ENCODE assay signal across 8 cellular contexts in the genomic region with DNA sequence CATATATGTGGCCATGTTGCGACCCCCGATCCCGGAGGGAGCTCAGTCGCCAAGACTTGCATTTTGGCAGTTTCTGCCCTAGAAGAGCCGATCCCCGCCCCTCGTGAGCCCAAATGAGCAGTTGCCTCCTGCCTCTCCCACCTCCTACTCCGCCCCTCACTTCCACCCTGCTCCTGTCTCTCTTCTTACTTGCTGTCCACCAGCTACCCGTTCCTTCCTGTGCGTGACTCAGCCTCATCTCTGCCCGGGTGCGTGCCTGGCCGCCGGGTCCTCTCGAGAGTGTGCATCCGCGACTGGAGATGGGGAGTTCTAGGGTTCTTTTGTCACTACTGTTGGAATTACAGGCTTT. TPM values are rescaled to one million over a fixed set of nuclear protein-coding genes. Genes with fewer than 3 reads are reported as not detected.
DNase-seq lines count a peak whose midpoint lies in the region; ATAC-seq and TF ChIP-seq lines count a peak whose summit lies in the region.

No MANE protein-coding gene starts in this region.

- WGBS in ectodermal cell, 2 experiments, result 0 to 1% methylated on average over 17 of the region's 17 CpGs

- peak; percentile 77 for DNase-seq in GM13977 (ENCODE audit: low spot score)
- DNase-seq in NCI-H460 (ENCODE audit: extremely low read depth, low read depth), result peak; percentile 63
- DNase-seq in activated CD8-positive, alpha-beta T cell treated with anti-CD3 and anti-CD28 coated beads for 36 hours, result peak; percentile 90
- peak; percentile 87 to 94 for DNase-seq in lung microvascular endothelial cell (ENCODE audit: low read depth in 2 of 2)
- DNase-seq in stimulated activated CD8-positive, alpha-beta memory T cell treated with anti-CD3 and anti-CD28 coated beads, Interleukin-12 subunit alpha, Interleukin-12 subunit beta, amount 100 ng/mL, for 24 hours (ENCODE audit: extremely low read depth), result peak; percentile 30

- in situ Hi-C loops in GM13977 (cut with MboI; ENCODE audit: low pct_unique_long_range_greater_than_20kb, low sequenced_read_pairs, unreplicated experiment), result no loop called here

- CTCF ChIA-PET in activated CD8-positive, alpha-beta T cell treated with anti-CD3 and anti-CD28 coated beads for 36 hours (lab: Charles Lee), result interaction anchor here (2.0 kb wide), 1 partner anchor 102 kb away, joined by 8 read pairs; no protein-coding TSS in a partner anchor

- peak overlapping the region; percentile 77 for H3K4me3 ChIP-seq in ectodermal cell (ENCODE audit: insufficient read depth, low read depth, low read length)

- intact Hi-C loops in activated CD8-positive, alpha-beta T cell treated with anti-CD3 and anti-CD28 coated beads for 36 hours (cut with micrococcal nuclease), result no loop called here

- ATAC-seq in HG02943 (IDR thresholded peaks at IDR 0.05; ENCODE audit: low read depth, unreplicated experiment), result peak; percentile 64
- peak; percentile 88 for ATAC-seq in activated CD8-positive, alpha-beta T cell treated with anti-CD3 and anti-CD28 coated beads for 36 hours

- peaks cover 2% of the 10 kb centered on the region for H3K9me3 ChIP-seq in ectodermal cell (ENCODE audit: control insufficient read depth, low read length)

- POLR2A ChIA-PET in activated CD8-positive, alpha-beta T cell treated with anti-CD3 and anti-CD28 coated beads for 36 hours (lab: Charles Lee), result interaction anchor here (0.5 to 1.4 kb wide), 3 partner anchors 14 to 906 kb away, joined by 3 to 6 read pairs (median 3); no protein-coding TSS in a partner anchor

- H3K36me3 ChIP-seq in ectodermal cell (ENCODE audit: control insufficient read depth, insufficient read depth, low read length), result peaks cover 13% of the 10 kb centered on the region

- peaks cover 32% of the 10 kb centered on the region for H3K36me3 Mint-ChIP-seq in activated CD8-positive, alpha-beta T cell treated with anti-CD3 and anti-CD28 coated beads for 36 hours (ENCODE audit: low read depth)

- peaks cover 24% of the 10 kb centered on the region for H3K27me3 ChIP-seq in ectodermal cell (ENCODE audit: control insufficient read depth, insufficient read depth, low read length, poor library complexity, severe bottlenecking)

- peaks cover 24% of the 10 kb centered on the region for H3K4me1 ChIP-seq in ectodermal cell (ENCODE audit: control insufficient read depth, insufficient read depth, low read length)

- H3K4me1 Mint-ChIP-seq in activated CD8-positive, alpha-beta T cell treated with anti-CD3 and anti-CD28 coated beads for 36 hours (ENCODE audit: low read depth), result peaks cover 50% of the 10 kb centered on the region

- no peak for TF ChIP-seq CTCF in 22Rv1 (IDR thresholded peaks at IDR 0.05)
- no peak for TF ChIP-seq CTCF in GM13977 (IDR thresholded peaks at IDR 0.05; ENCODE audit: extremely low read depth, insufficient read depth, missing control alignments)
- TF ChIP-seq CTCF in activated CD8-positive, alpha-beta T cell treated with anti-CD3 and anti-CD28 coated beads for 36 hours (IDR thresholded peaks at IDR 0.05), result no peak

- H3K4me3 Mint-ChIP-seq in activated CD8-positive, alpha-beta T cell treated with anti-CD3 and anti-CD28 coated beads for 36 hours, result peak overlapping the region; percentile 91

- H3K27ac ChIP-seq in 22Rv1 (peak overlapping the region; percentile 53), ectodermal cell (ENCODE audit: insufficient read depth, low read depth, low read length, poor library complexity, severe bottlenecking) (peak overlapping the region; percentile 11)

- H3K27ac Mint-ChIP-seq in activated CD8-positive, alpha-beta T cell treated with anti-CD3 and anti-CD28 coated beads for 36 hours, result peak overlapping the region; percentile 97

- H3K27me3 Mint-ChIP-seq in activated CD8-positive, alpha-beta T cell treated with anti-CD3 and anti-CD28 coated beads for 36 hours, result no peaks in the 10 kb centered on the region

- H3K9me3 Mint-ChIP-seq in activated CD8-positive, alpha-beta T cell treated with anti-CD3 and anti-CD28 coated beads for 36 hours, result peaks cover 6% of the 10 kb centered on the region

RNA-seq across cellular contexts. Expression of a gene that starts 0.6 kb away (rescaled TPM):
- total RNA-seq in NCI-H460 (2014; rRNA removed; shearing (Covaris generic)), result 23.2 and 40.1 TPM in 2 replicates
- polyA plus RNA-seq in NCI-H460 (2014; cell fraction: nucleus; rRNA removed), result 41.1 and 100 TPM in 2 replicates
- 10 to 100 TPM; 54.0 to 58.2 TPM for total RNA-seq in activated CD8-positive, alpha-beta T cell treated with anti-CD3 and anti-CD28 coated beads for 36 hours
- 45.6 TPM for polyA plus RNA-seq in ectodermal cell (2013, experiment 1 of 4)
- 49.6 TPM for polyA plus RNA-seq in ectodermal cell (2013, experiment 2 of 4)
- 37.7 TPM for polyA plus RNA-seq in ectodermal cell (2013, experiment 3 of 4)
- polyA plus RNA-seq in ectodermal cell (2013, experiment 4 of 4), result 41.2 TPM
- total RNA-seq in lung microvascular endothelial cell, result 25.5 and 32.3 TPM in 2 replicates

Comparison
In these comparisons a context has a peak if more than half of its experiments do, and no peak if none do; other contexts are left out.
1. Peak in every context shown above with its lines: DNase-seq, ATAC-seq, H3K4me3 ChIP-seq and H3K27ac ChIP-seq.
2. DNase-seq: peak in every context shown above with its lines; median percentile 90 in lung microvascular endothelial cell; 90 in activated CD8-positive, alpha-beta T cell treated with anti-CD3 and anti-CD28 coated beads for 36 hours; 77 in GM13977; 63 in NCI-H460; 30 in stimulated activated CD8-positive, alpha-beta memory T cell treated with anti-CD3 and anti-CD28 coated beads, Interleukin-12 subunit alpha, Interleukin-12 subunit beta, amount 100 ng/mL, for 24 hours.